In genomic region chr12:56040963-56041578, GRCh38 we compare ENCODE assay signal across 7 cellular contexts. TPM values are rescaled to one million over a fixed set of nuclear protein-coding genes. Genes with fewer than 3 reads are reported as not detected.
DNase-seq lines count a peak whose midpoint lies in the region; ATAC-seq and TF ChIP-seq lines count a peak whose summit lies in the region.

No MANE protein-coding gene starts in this region.

- H4K8ac ChIP-seq in trophoblast cell (ENCODE audit: low read depth, low read length): no peak overlapping the region

- H2AFZ ChIP-seq in OCI-LY3 (ENCODE audit: low read depth, low read length) (peak overlapping the region; percentile 90), trophoblast cell (ENCODE audit: insufficient read depth, low read length, poor library complexity) (no peak overlapping the region)

- peaks cover 30% of the 10 kb centered on the region for H3K36me3 ChIP-seq in OCI-LY3 (replicated peaks; ENCODE audit: low read depth, low read length)
- H3K36me3 ChIP-seq in trophoblast cell (ENCODE audit: control insufficient read depth in 1 of 2, insufficient read depth in 2 of 2, low read length in 2 of 2): peaks cover 11 to 26% of the 10 kb centered on the region in 2 experiments

- no peak overlapping the region for H2BK12ac ChIP-seq in trophoblast cell (ENCODE audit: low read length)

- peaks cover 5% of the 10 kb centered on the region for H3K79me1 ChIP-seq in trophoblast cell (ENCODE audit: low read length)

- H4K12ac ChIP-seq in trophoblast cell (ENCODE audit: low read depth, low read length): no peak overlapping the region

- no peak overlapping the region for H3K4ac ChIP-seq in trophoblast cell (ENCODE audit: low read depth, low read length)

- H4K91ac ChIP-seq in trophoblast cell (ENCODE audit: low read depth, low read length): no peak overlapping the region

- no CpG with 5 or more reads among the region's 14 CpGs for WGBS in trophoblast cell (ENCODE audit: extremely low coverage, insufficient coverage, insufficient read length)

- H3K79me2 ChIP-seq in OCI-LY3 (ENCODE audit: low read length): peaks cover 23% of the 10 kb centered on the region
- H3K79me2 ChIP-seq in trophoblast cell (ENCODE audit: control insufficient read depth, insufficient read depth, low read length, poor library complexity): peaks cover 9% of the 10 kb centered on the region

- H3K27ac ChIP-seq in OCI-LY3 (ENCODE audit: low read length): peak overlapping the region; percentile 74
- peak overlapping the region; percentile 72 for H3K27ac ChIP-seq in trophoblast cell (ENCODE audit: low read depth, low read length)

- no peak overlapping the region for H3K14ac ChIP-seq in trophoblast cell (ENCODE audit: low read length)

- H3K9ac ChIP-seq in OCI-LY3 (ENCODE audit: low read length) (peak overlapping the region; percentile 82), trophoblast cell (ENCODE audit: low read length) (no peak overlapping the region)

- H3K4me1 ChIP-seq in OCI-LY3 (ENCODE audit: low read length): peaks cover 17% of the 10 kb centered on the region
- H3K4me1 ChIP-seq in trophoblast cell (ENCODE audit: control insufficient read depth in 1 of 2, insufficient read depth in 2 of 2, low read length in 2 of 2): peaks cover 2 to 3% of the 10 kb centered on the region in 2 experiments

- DNase-seq in epithelial cell of esophagus (ENCODE audit: low read depth) (no peak), trophoblast cell (no peak), omental fat pad (ENCODE audit: low spot score) (no peak), NCI-H1105 treated with DMSO at 0.1 percent for 48 hours (lab: John Stamatoyannopoulos, UW) (no peak)

- TF ChIP-seq CTCF in OCI-LY3 (IDR thresholded peaks at IDR 0.05; ENCODE audit: low read depth, low read length) (no peak), epithelial cell of esophagus (IDR thresholded peaks at IDR 0.05; ENCODE audit: insufficient read depth, low read depth, low read length, missing control alignments) (no peak), omental fat pad (IDR thresholded peaks at IDR 0.05) (no peak)

- H3K4me2 ChIP-seq in OCI-LY3 (ENCODE audit: low read length): peak overlapping the region; percentile 92
- H3K4me2 ChIP-seq in trophoblast cell (ENCODE audit: low read length): peak overlapping the region; percentile 62

- peak overlapping the region; percentile 85 for H3K4me3 ChIP-seq in OCI-LY3 (ENCODE audit: low read length)
- peak overlapping the region; percentile 68 for H3K4me3 ChIP-seq in epithelial cell of esophagus (ENCODE audit: low read length)
- no peak overlapping the region for H3K4me3 ChIP-seq in trophoblast cell (ENCODE audit: low read depth, low read length)

- H3K9me3 ChIP-seq in OCI-LY3 (ENCODE audit: insufficient read depth, low read length): no peaks in the 10 kb centered on the region
- H3K9me3 ChIP-seq in trophoblast cell (ENCODE audit: insufficient read depth, low read depth, low read length): no peaks in the 10 kb centered on the region

- no peak overlapping the region for H2BK120ac ChIP-seq in trophoblast cell (ENCODE audit: insufficient read depth, low read length, poor library complexity)

- no peak overlapping the region for H2AK5ac ChIP-seq in trophoblast cell (ENCODE audit: low read length)

- H3K27me3 ChIP-seq in OCI-LY3 (ENCODE audit: low read depth, low read length) (no peaks in the 10 kb centered on the region), trophoblast cell (ENCODE audit: insufficient read depth, low read length) (no peaks in the 10 kb centered on the region)

- ATAC-seq in GM21381 (IDR thresholded peaks at IDR 0.05; ENCODE audit: unreplicated experiment) (peak; percentile 3), HG03039 (IDR thresholded peaks at IDR 0.05; ENCODE audit: unreplicated experiment) (no peak), omental fat pad (ENCODE audit: low FRiP score) (no peak)

- no peak overlapping the region for H3K23ac ChIP-seq in trophoblast cell (ENCODE audit: low read length)

- H2BK5ac ChIP-seq in trophoblast cell (ENCODE audit: low read depth, low read length, poor library complexity): peak overlapping the region; percentile 30

- no peak overlapping the region for H3K18ac ChIP-seq in trophoblast cell (ENCODE audit: low read length)

- H4K20me1 ChIP-seq in OCI-LY3 (ENCODE audit: insufficient read depth, low read length): peaks cover 7% of the 10 kb centered on the region

RNA-seq across cellular contexts. Expression of gene RPS26, which starts 0.6 kb away (rescaled TPM):
- 894 and 933 TPM in 2 replicates for polyA plus RNA-seq in trophoblast cell (2013)
- total RNA-seq in omental fat pad: 1,000 to 10,000 TPM in 2 of 4 donors, 100 to 1,000 TPM in 2; 482 to 1,592 (median 1,024) TPM

RNA-seq across cellular contexts. Expression of gene IKZF4, which starts 20.2 kb away (rescaled TPM):
- polyA plus RNA-seq in trophoblast cell (2013): 5.2 and 5.4 TPM in 2 replicates
- 10 to 100 TPM in 1 of 4 donors, 1 to 10 TPM in 3; 4.4 to 10.3 (median 6.6) TPM for total RNA-seq in omental fat pad

RNA-seq across cellular contexts. Expression of gene ERBB3, which starts 38.9 kb away (rescaled TPM):
- 89.0 and 92.2 TPM in 2 replicates for polyA plus RNA-seq in trophoblast cell (2013)
- 1 to 10 TPM; 2.9 to 8.3 (median 7.6) TPM for total RNA-seq in omental fat pad

RNA-seq across cellular contexts. Expression of gene SUOX, which starts 44.0 kb away (rescaled TPM):
- 22.7 and 23.0 TPM in 2 replicates for polyA plus RNA-seq in trophoblast cell (2013)
- total RNA-seq in omental fat pad: 10 to 100 TPM; 14.5 to 43.0 (median 22.9) TPM
